ENCODE assay signal across 1 cellular context in the genomic region with DNA sequence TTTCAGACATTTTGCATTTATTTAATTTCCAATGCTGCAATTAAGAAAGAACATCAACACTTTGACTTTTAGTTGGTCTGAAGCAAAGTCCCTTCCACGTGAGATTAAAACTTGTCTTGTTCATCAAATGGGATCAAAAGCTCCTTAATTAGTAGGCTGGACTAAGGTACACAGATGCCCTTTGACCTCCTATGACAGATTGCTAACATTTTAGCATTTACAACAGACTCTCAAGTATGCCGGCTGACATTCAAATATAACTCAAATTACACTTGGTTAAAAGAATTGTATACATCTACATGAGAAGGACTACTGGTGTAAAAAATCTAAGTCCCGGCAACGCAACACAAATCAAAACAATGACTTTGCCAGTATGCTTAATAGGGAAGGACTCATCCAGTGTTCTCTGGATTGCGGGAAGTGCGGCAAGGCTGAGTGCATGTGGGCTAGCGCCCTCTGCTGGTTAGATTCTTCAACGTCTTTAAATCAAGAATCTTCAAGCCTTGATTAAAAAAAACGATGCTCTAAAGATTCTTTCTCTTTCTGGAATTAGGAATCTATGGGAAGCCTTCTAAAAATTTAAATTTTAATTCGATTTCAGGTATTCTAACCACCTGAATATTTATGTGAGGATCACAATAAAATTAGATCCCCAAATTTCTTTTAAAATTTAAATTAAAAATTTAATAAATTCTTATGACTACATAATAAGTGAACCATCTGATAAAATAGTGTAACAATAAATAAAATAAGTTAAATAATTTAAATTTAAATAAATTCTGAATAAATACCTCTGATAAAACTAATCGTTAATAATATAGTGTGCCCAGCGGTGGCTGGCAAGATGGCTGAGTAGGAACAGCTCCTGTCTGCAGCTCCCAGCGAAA.
TF ChIP-seq lines count a peak whose summit lies in the region.

No MANE protein-coding gene starts in this region.

TF ChIP-seq in GM23338, 12 proteins besides CTCF, POLR2A, EP300 and RAD21 (continued from another document):
- TF ChIP-seq ZNF462 (CRISPR knock-in tag; IDR thresholded peaks at IDR 0.05) (no peak), EZH2phosphoT487 (IDR thresholded peaks at IDR 0.05; ENCODE audit: unreplicated experiment) (no peak), JUNB (IDR thresholded peaks at IDR 0.05; ENCODE audit: unreplicated experiment) (no peak), STAT1 (IDR thresholded peaks at IDR 0.05; ENCODE audit: unreplicated experiment) (no peak)
- TF ChIP-seq, protein P1, sequence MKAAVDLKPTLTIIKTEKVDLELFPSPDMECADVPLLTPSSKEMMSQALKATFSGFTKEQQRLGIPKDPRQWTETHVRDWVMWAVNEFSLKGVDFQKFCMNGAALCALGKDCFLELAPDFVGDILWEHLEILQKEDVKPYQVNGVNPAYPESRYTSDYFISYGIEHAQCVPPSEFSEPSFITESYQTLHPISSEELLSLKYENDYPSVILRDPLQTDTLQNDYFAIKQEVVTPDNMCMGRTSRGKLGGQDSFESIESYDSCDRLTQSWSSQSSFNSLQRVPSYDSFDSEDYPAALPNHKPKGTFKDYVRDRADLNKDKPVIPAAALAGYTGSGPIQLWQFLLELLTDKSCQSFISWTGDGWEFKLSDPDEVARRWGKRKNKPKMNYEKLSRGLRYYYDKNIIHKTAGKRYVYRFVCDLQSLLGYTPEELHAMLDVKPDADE (IDR thresholded peaks at IDR 0.05) = no peak
